ENCODE assay signal across 19 cellular contexts in the genomic region with DNA sequence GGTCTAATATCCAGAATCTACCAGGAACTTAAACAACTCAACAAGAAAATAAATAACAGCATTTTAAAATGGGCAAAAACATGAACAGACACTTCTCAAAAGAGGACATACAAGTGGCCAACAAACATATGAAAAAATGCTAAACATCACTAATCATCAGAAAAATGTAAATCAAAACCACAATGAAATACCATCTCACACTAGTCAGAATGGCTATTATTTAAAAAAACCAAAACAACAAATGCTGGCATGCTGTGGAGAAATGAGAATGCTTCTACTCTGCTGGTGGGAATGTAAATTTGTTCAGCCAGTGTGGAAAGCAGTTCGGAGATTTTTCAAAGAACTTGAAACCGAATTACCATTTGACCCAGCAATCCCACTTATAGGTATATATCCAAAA.
A peak's percentile ranks its signal among the peaks of the same experiment; 100 is the strongest.
DNase-seq lines count a peak whose midpoint lies in the region; ATAC-seq, FAIRE-seq and TF ChIP-seq lines count a peak whose summit lies in the region.
"Had no signal": no experiment of that assay in that cellular context is flagged by ENCODE, and none has a peak within 500 bp of the region (broad histone marks: within the 10 kb centered on the region; RNA-seq: fewer than 3 reads in every experiment).

No MANE protein-coding gene starts in this region.

- WGBS in body of pancreas, 2 donors, result 80 to 83% methylated on average over 2 of the region's 2 CpGs

- H3K36me3 ChIP-seq in Peyer's patch (no peaks in the 10 kb centered on the region), body of pancreas (replicated peaks in 1 of 2; ENCODE audit: insufficient read depth in 1 of 2, low read depth in 2 of 2) (no peaks in the 10 kb centered on the region)
- H3K36me3 ChIP-seq: BLaER1 treated with 17β-estradiol and CSF1 and Interleukin-3, amounts not matched to agents 10 nM and 100 nM had no signal

- H3K27me3 ChIP-seq in Peyer's patch, result no peaks in the 10 kb centered on the region
- no peaks in the 10 kb centered on the region for H3K27me3 ChIP-seq in body of pancreas
- H3K27me3 ChIP-seq: BLaER1 treated with 17β-estradiol and CSF1 and Interleukin-3, amounts not matched to agents 10 nM and 100 nM had no signal

- no peak overlapping the region for H3K4me3 ChIP-seq in astrocyte of the cerebellum (ENCODE audit: low read depth, low read length)
- no peak overlapping the region for H3K4me3 ChIP-seq in Peyer's patch
- H3K4me3 ChIP-seq in body of pancreas, result no peak overlapping the region
- H3K4me3 ChIP-seq: A549; BLaER1 treated with 17β-estradiol and CSF1 and Interleukin-3, amounts not matched to agents 10 nM and 100 nM had no signal

- H3K27ac ChIP-seq in Peyer's patch, result no peak overlapping the region
- no peak overlapping the region for H3K27ac ChIP-seq in body of pancreas
- H3K27ac ChIP-seq: A549; BLaER1 treated with 17β-estradiol and CSF1 and Interleukin-3, amounts not matched to agents 10 nM and 100 nM had no signal

- DNase-seq in EL (peak; percentile 53), HTR-8/SVneo (ENCODE audit: insufficient read length, low spot score) (no peak), astrocyte of the cerebellum (ENCODE audit: low read depth) (peak; percentile 13), fibroblast of peridontal ligament (ENCODE audit: extremely low read depth) (peak; percentile 10), Peyer's patch (no peak), body of pancreas (no peak), SW480 (ENCODE audit: low spot score) (no peak), Right ventricle myocardium inferior (ENCODE audit: missing footprints) (no peak)
- DNase-seq: CD8-positive, alpha-beta memory T cell; NCI-H1105 treated with DMSO at 0.1 percent for 48 hours; NCI-H1694; NCI-H510A; NCI-H748 treated with DMSO at 0.1 percent for 48 hours; OCI-M1; SHP77 treated with DMSO at 0.1 percent for 48 hours had no signal

- H3K9me3 ChIP-seq in Peyer's patch (no peaks in the 10 kb centered on the region), body of pancreas (peaks cover 0 to 6% (median 0%) of the 10 kb centered on the region in 3 donors)
- H3K9me3 ChIP-seq: A549 had no signal

- FAIRE-seq in HTR-8/SVneo (lab: Jason Lieb, UNC), result peak; percentile 4
- FAIRE-seq: A549, H54 had no signal

- H3K4me1 ChIP-seq in Peyer's patch (no peaks in the 10 kb centered on the region), body of pancreas (no peaks in the 10 kb centered on the region)
- H3K4me1 ChIP-seq: A549; BLaER1 treated with 17β-estradiol and CSF1 and Interleukin-3, amounts not matched to agents 10 nM and 100 nM had no signal

- in situ Hi-C loops in astrocyte of the cerebellum (cut with HindIII; ENCODE audit: low sequenced_read_pairs), result no loop called here

- TF ChIP-seq CTCF in astrocyte of the cerebellum (IDR thresholded peaks at IDR 0.05; ENCODE audit: low read depth, low read length, missing control alignments) (no peak), Peyer's patch (IDR thresholded peaks at IDR 0.05) (no peak), body of pancreas (IDR thresholded peaks at IDR 0.05) (no peak)

- TF ChIP-seq POLR2A in Peyer's patch (IDR thresholded peaks at IDR 0.05), result no peak
- TF ChIP-seq POLR2A in body of pancreas (IDR thresholded peaks at IDR 0.05), result no peak

- ATAC-seq in body of pancreas, result no peak
- ATAC-seq in Right ventricle myocardium inferior, result no peak
- ATAC-seq: A549, SK-N-SH treated with all-trans-retinoic acid at 6 μM for 48 hours had no signal

- intact Hi-C loops in body of pancreas (cut with DNase I), result no loop called here
- intact Hi-C loops in Right ventricle myocardium inferior (cut with DNase I), result no loop called here

Comparison
In these comparisons a context has a peak if more than half of its experiments do, and no peak if none do; other contexts are left out.
1. DNase-seq: peak in EL (single experiment), astrocyte of the cerebellum (single experiment) and fibroblast of peridontal ligament (single experiment); none in HTR-8/SVneo (single experiment), Peyer's patch (0 of 3), body of pancreas (0 of 4), SW480 (single experiment) and Right ventricle myocardium inferior (single experiment).